In the genomic region with DNA sequence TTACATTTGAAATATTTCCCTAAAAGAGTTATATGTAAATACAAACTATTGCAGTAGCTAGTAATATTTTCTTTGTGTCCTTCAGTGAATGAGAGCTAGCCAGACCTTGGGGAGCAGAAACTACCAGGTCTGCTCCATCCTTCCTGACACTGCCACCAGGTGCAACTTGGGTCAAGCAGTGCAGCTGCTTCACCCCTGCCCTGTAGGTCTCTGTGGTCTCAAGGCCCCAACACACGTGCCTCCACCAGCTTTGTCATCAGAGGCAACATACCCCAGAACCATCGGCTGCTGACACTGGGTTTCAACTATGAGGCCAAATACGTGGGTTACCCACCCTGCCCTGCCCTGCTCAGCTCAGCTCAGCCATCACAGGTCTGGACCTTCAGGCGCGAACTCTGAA, we compare ENCODE assay signal across 3 cellular contexts.
TF ChIP-seq lines count a peak whose summit lies in the region.

No MANE protein-coding gene starts in this region.

TF ChIP-seq in GM23338, 12 proteins besides CTCF, POLR2A, EP300 and RAD21 (continued from another document and continues in another):
- TF ChIP-seq, protein P1, sequence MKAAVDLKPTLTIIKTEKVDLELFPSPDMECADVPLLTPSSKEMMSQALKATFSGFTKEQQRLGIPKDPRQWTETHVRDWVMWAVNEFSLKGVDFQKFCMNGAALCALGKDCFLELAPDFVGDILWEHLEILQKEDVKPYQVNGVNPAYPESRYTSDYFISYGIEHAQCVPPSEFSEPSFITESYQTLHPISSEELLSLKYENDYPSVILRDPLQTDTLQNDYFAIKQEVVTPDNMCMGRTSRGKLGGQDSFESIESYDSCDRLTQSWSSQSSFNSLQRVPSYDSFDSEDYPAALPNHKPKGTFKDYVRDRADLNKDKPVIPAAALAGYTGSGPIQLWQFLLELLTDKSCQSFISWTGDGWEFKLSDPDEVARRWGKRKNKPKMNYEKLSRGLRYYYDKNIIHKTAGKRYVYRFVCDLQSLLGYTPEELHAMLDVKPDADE (IDR thresholded peaks at IDR 0.05) = no peak
- TF ChIP-seq, protein P2, sequence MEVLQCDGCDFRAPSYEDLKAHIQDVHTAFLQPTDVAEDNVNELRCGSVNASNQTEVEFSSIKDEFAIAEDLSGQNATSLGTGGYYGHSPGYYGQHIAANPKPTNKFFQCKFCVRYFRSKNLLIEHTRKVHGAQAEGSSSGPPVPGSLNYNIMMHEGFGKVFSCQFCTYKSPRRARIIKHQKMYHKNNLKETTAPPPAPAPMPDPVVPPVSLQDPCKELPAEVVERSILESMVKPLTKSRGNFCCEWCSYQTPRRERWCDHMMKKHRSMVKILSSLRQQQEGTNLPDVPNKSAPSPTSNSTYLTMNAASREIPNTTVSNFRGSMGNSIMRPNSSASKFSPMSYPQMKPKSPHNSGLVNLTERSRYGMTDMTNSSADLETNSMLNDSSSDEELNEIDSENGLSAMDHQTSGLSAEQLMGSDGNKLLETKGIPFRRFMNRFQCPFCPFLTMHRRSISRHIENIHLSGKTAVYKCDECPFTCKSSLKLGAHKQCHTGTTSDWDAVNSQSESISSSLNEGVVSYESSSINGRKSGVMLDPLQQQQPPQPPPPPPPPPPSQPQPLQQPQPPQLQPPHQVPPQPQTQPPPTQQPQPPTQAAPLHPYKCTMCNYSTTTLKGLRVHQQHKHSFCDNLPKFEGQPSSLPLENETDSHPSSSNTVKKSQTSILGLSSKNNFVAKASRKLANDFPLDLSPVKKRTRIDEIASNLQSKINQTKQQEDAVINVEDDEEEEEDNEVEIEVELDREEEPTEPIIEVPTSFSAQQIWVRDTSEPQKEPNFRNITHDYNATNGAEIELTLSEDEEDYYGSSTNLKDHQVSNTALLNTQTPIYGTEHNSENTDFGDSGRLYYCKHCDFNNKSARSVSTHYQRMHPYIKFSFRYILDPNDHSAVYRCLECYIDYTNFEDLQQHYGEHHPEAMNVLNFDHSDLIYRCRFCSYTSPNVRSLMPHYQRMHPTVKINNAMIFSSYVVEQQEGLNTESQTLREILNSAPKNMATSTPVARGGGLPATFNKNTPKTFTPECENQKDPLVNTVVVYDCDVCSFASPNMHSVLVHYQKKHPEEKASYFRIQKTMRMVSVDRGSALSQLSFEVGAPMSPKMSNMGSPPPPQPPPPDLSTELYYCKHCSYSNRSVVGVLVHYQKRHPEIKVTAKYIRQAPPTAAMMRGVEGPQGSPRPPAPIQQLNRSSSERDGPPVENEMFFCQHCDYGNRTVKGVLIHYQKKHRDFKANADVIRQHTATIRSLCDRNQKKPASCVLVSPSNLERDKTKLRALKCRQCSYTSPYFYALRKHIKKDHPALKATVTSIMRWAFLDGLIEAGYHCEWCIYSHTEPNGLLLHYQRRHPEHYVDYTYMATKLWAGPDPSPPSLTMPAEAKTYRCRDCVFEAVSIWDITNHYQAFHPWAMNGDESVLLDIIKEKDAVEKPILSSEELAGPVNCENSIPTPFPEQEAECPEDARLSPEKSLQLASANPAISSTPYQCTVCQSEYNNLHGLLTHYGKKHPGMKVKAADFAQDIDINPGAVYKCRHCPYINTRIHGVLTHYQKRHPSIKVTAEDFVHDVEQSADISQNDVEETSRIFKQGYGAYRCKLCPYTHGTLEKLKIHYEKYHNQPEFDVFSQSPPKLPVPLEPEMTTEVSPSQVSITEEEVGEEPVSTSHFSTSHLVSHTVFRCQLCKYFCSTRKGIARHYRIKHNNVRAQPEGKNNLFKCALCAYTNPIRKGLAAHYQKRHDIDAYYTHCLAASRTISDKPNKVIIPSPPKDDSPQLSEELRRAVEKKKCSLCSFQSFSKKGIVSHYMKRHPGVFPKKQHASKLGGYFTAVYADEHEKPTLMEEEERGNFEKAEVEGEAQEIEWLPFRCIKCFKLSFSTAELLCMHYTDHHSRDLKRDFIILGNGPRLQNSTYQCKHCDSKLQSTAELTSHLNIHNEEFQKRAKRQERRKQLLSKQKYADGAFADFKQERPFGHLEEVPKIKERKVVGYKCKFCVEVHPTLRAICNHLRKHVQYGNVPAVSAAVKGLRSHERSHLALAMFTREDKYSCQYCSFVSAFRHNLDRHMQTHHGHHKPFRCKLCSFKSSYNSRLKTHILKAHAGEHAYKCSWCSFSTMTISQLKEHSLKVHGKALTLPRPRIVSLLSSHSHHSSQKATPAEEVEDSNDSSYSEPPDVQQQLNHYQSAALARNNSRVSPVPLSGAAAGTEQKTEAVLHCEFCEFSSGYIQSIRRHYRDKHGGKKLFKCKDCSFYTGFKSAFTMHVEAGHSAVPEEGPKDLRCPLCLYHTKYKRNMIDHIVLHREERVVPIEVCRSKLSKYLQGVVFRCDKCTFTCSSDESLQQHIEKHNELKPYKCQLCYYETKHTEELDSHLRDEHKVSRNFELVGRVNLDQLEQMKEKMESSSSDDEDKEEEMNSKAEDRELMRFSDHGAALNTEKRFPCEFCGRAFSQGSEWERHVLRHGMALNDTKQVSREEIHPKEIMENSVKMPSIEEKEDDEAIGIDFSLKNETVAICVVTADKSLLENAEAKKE (CRISPR knock-in tag; IDR thresholded peaks at IDR 0.05) = no peak
- TF ChIP-seq POLR2AphosphoS5 (IDR thresholded peaks at IDR 0.05; ENCODE audit: low read depth) = no peak

TF ChIP-seq in WTC11, 78 proteins besides CTCF, POLR2A, EP300 and RAD21 (continued from another document and continues in another):
- TF ChIP-seq, protein P3, sequence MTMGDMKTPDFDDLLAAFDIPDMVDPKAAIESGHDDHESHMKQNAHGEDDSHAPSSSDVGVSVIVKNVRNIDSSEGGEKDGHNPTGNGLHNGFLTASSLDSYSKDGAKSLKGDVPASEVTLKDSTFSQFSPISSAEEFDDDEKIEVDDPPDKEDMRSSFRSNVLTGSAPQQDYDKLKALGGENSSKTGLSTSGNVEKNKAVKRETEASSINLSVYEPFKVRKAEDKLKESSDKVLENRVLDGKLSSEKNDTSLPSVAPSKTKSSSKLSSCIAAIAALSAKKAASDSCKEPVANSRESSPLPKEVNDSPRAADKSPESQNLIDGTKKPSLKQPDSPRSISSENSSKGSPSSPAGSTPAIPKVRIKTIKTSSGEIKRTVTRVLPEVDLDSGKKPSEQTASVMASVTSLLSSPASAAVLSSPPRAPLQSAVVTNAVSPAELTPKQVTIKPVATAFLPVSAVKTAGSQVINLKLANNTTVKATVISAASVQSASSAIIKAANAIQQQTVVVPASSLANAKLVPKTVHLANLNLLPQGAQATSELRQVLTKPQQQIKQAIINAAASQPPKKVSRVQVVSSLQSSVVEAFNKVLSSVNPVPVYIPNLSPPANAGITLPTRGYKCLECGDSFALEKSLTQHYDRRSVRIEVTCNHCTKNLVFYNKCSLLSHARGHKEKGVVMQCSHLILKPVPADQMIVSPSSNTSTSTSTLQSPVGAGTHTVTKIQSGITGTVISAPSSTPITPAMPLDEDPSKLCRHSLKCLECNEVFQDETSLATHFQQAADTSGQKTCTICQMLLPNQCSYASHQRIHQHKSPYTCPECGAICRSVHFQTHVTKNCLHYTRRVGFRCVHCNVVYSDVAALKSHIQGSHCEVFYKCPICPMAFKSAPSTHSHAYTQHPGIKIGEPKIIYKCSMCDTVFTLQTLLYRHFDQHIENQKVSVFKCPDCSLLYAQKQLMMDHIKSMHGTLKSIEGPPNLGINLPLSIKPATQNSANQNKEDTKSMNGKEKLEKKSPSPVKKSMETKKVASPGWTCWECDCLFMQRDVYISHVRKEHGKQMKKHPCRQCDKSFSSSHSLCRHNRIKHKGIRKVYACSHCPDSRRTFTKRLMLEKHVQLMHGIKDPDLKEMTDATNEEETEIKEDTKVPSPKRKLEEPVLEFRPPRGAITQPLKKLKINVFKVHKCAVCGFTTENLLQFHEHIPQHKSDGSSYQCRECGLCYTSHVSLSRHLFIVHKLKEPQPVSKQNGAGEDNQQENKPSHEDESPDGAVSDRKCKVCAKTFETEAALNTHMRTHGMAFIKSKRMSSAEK (CRISPR knock-in tag; IDR thresholded peaks at IDR 0.05; ENCODE audit: borderline replicate concordance) = no peak
- TF ChIP-seq, protein P4, sequence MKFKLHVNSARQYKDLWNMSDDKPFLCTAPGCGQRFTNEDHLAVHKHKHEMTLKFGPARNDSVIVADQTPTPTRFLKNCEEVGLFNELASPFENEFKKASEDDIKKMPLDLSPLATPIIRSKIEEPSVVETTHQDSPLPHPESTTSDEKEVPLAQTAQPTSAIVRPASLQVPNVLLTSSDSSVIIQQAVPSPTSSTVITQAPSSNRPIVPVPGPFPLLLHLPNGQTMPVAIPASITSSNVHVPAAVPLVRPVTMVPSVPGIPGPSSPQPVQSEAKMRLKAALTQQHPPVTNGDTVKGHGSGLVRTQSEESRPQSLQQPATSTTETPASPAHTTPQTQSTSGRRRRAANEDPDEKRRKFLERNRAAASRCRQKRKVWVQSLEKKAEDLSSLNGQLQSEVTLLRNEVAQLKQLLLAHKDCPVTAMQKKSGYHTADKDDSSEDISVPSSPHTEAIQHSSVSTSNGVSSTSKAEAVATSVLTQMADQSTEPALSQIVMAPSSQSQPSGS (CRISPR knock-in tag; IDR thresholded peaks at IDR 0.05; ENCODE audit: borderline replicate concordance, low read depth) = no peak
- TF ChIP-seq JUN (CRISPR knock-in tag; IDR thresholded peaks at IDR 0.05) (no peak), ZNF121 (CRISPR knock-in tag; IDR thresholded peaks at IDR 0.05) (no peak), ELF4 (CRISPR knock-in tag; IDR thresholded peaks at IDR 0.05; ENCODE audit: low read depth) (no peak), FOXP1 (CRISPR knock-in tag; IDR thresholded peaks at IDR 0.05; ENCODE audit: borderline replicate concordance) (no peak), ZNF232 (CRISPR knock-in tag; IDR thresholded peaks at IDR 0.05) (no peak)
- TF ChIP-seq, protein P5, sequence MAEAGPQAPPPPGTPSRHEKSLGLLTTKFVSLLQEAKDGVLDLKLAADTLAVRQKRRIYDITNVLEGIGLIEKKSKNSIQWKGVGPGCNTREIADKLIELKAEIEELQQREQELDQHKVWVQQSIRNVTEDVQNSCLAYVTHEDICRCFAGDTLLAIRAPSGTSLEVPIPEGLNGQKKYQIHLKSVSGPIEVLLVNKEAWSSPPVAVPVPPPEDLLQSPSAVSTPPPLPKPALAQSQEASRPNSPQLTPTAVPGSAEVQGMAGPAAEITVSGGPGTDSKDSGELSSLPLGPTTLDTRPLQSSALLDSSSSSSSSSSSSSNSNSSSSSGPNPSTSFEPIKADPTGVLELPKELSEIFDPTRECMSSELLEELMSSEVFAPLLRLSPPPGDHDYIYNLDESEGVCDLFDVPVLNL (CRISPR knock-in tag; IDR thresholded peaks at IDR 0.05; ENCODE audit: borderline replicate concordance, low read depth) = no peak

TF ChIP-seq in endothelial cell of umbilical vein, 7 proteins besides CTCF, POLR2A, EP300 and RAD21 (continued from another document):
- TF ChIP-seq FOS (IDR thresholded peaks at IDR 0.05; ENCODE audit: borderline replicate concordance, insufficient read depth, low read length) = no peak
- no peak for TF ChIP-seq GATA2 (IDR thresholded peaks at IDR 0.05; ENCODE audit: insufficient read depth, insufficient read length, low read depth, low read length)
